ENCODE assay signal across 21 cellular contexts in the genomic region with DNA sequence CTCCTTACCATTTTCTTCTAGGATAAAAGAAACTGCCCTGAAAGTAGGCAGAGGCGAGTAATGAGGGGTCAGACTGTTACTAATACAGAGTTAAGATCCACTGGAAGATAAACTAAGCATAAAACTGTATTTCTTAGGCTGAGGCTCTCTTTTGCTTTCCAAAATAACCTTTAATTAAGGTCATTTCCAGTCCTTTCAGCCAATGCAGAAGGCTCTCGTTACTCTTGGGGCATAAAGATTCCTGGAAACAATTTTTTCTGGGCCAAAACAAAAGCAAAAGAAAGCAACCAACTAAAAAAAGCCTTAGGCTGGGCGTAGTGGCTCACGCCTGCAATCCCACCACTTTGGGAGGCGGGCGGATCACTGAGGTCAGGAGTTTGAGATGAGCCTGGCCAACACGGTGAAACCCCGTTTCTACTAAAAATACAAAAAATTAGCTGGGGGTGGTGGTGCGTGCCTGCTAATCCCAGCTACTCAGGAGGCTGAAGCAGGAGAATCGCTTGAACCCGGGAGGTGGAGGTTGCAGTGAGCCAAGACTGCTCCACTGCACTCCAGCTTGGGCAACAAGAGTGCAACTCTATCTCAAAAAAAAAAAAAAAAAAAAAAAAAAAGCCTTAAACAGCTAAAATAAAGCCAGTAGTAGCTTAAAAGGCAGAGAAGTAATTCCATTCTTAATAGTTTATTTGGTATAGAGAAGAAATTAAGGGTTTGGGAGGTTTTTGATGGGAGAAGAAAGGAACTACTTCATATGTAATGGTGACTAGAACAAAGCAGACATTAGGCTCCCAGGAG.
DNase-seq lines count a peak whose midpoint lies in the region; ATAC-seq, FAIRE-seq and TF ChIP-seq lines count a peak whose summit lies in the region.
"Had no signal": no experiment of that assay in that cellular context is flagged by ENCODE, and none has a peak within 500 bp of the region (broad histone marks: within the 10 kb centered on the region; RNA-seq: fewer than 3 reads in every experiment).

No MANE protein-coding gene starts in this region.

- H3K9me3 ChIP-seq in A549 (no peaks in the 10 kb centered on the region), HUES64 (ENCODE audit: insufficient read depth, low read depth, low read length) (no peaks in the 10 kb centered on the region)
- H3K9me3 ChIP-seq: sigmoid colon had no signal

- TF ChIP-seq POLR2A in A549 (IDR thresholded peaks at IDR 0.05; ENCODE audit: low read length) (no peak), GM12891 (IDR thresholded peaks at IDR 0.05; ENCODE audit: low read depth, low read length) (no peak)

- peaks cover 5% of the 10 kb centered on the region for H3K4me1 Mint-ChIP-seq in chondrocyte (ENCODE audit: low read depth)
- H3K4me1 Mint-ChIP-seq in naive B cell: peaks cover 4 to 9% (median 4%) of the 10 kb centered on the region in 3 donors

- H3K36me3 Mint-ChIP-seq in chondrocyte (ENCODE audit: low read depth) (no peaks in the 10 kb centered on the region), naive B cell (peaks cover 0 to 4% of the 10 kb centered on the region in 2 donors)
- H3K36me3 Mint-ChIP-seq: IgD-negative memory B cell had no signal

- WGBS in A549 (ENCODE audit: missing lambda C conversion rate): 90% methylated on average over 11 of the region's 11 CpGs
- 92% methylated on average over 11 of the region's 11 CpGs for WGBS in HUES64

- H3K4me1 ChIP-seq in A549 (peaks cover 10% of the 10 kb centered on the region), HUES64 (ENCODE audit: insufficient read depth, low read length) (peaks cover 6% of the 10 kb centered on the region)
- H3K4me1 ChIP-seq: sigmoid colon had no signal

- TF ChIP-seq RAD21 in A549 (conservative IDR thresholded peaks at IDR 0.05 in 1 of 2, IDR thresholded peaks at IDR 0.05 in 1 of 2): no peak

- H3K27ac ChIP-seq in A549: 0 out of 6 replicates have a peak overlapping the region, but pooled peaks of 1 of the 2 experiments have one; percentile 5
- H3K27ac ChIP-seq in HUES64 (ENCODE audit: low read depth, low read length): no peak overlapping the region
- H3K27ac ChIP-seq: sigmoid colon had no signal

- H3K4me2 ChIP-seq in A549: 0 out of 3 replicates have a peak overlapping the region, but pooled peaks have one; percentile 13

- intact Hi-C loops in posterior cingulate gyrus (cut with DNase I): no loop called here

- H3K27me3 ChIP-seq in HUES64 (ENCODE audit: insufficient read depth, low read length): no peaks in the 10 kb centered on the region
- H3K27me3 ChIP-seq: sigmoid colon had no signal

- peak overlapping the region; percentile 7; the same call in 1 of the 2 replicates for H3K9ac ChIP-seq in HUES64 (ENCODE audit: low read depth, low read length)

- POLR2A ChIA-PET in A549 (lab: Yijun Ruan, JAX): interaction anchor here (0.6 to 1.3 kb wide), 2 partner anchors 22 to 39 kb away, joined by 3 to 4 read pairs; no protein-coding TSS in a partner anchor

- H3K27ac Mint-ChIP-seq in chondrocyte (ENCODE audit: unreplicated experiment): peak overlapping the region; percentile 24
- H3K27ac Mint-ChIP-seq in naive B cell: peak overlapping the region in 4 of 6 donors; percentile 7 to 52 (median 34)
- H3K27ac Mint-ChIP-seq: dendritic cell treated with granulocyte-macrophage colony-stimulating factor and Interleukin-4, amounts not matched to agents 40 ng/mL and 50 ng/mL, for 4 days had no signal

- H3K27me3 Mint-ChIP-seq in chondrocyte (ENCODE audit: low read depth): no peaks in the 10 kb centered on the region
- H3K27me3 Mint-ChIP-seq in naive B cell: no peaks in the 10 kb centered on the region
- H3K27me3 Mint-ChIP-seq: CD4-positive, alpha-beta memory T cell; dendritic cell treated with granulocyte-macrophage colony-stimulating factor and Interleukin-4, amounts not matched to agents 40 ng/mL and 50 ng/mL, for 4 days; IgD-negative memory B cell had no signal

- TF ChIP-seq CTCF in A549 (IDR thresholded peaks at IDR 0.05) (no peak), chondrocyte (IDR thresholded peaks at IDR 0.05) (no peak)

- H3K36me3 ChIP-seq in HUES64 (ENCODE audit: insufficient read depth, low read length): no peaks in the 10 kb centered on the region
- H3K36me3 ChIP-seq: sigmoid colon had no signal

- FAIRE-seq in A549 (lab: Jason Lieb, UNC): no peak
- FAIRE-seq in GM12891 (lab: Jason Lieb, UNC): no peak

- H3K4me3 ChIP-seq in A549 (no peak overlapping the region), HUES64 (ENCODE audit: low read length) (no peak overlapping the region)
- H3K4me3 ChIP-seq: sigmoid colon had no signal

- ATAC-seq in A549 (0 out of 6 replicates have a peak, but pooled peaks of 1 of the 2 experiments have one; percentile 25), naive B cell (ENCODE audit: low read depth in 2 of 2) (no peak), GM18511 (IDR thresholded peaks at IDR 0.05; ENCODE audit: unreplicated experiment) (no peak), HG02678 (IDR thresholded peaks at IDR 0.05; ENCODE audit: unreplicated experiment) (no peak)
- ATAC-seq: esophagus mucosa had no signal

- H3K4me3 Mint-ChIP-seq in chondrocyte (ENCODE audit: unreplicated experiment) (no peak overlapping the region), naive B cell (no peak overlapping the region)
- H3K4me3 Mint-ChIP-seq: CD4-positive, alpha-beta memory T cell; dendritic cell treated with granulocyte-macrophage colony-stimulating factor and Interleukin-4, amounts not matched to agents 40 ng/mL and 50 ng/mL, for 4 days; IgD-negative memory B cell; neural crest cell had no signal

- CTCF ChIA-PET in A549 (lab: Yijun Ruan, JAX): interaction anchor here (0.7 to 5.3 kb wide), 9 partner anchors 11 to 139 kb away, joined by 3 to 37 read pairs (median 4); partner anchors contain the start of genes GLI1 and INHBC

- no peak for TF ChIP-seq EP300 in A549 (IDR thresholded peaks at IDR 0.05)

- H3K9me3 Mint-ChIP-seq in chondrocyte (ENCODE audit: low read depth) (no peaks in the 10 kb centered on the region), naive B cell (no peaks in the 10 kb centered on the region)
- H3K9me3 Mint-ChIP-seq: CD4-positive, alpha-beta memory T cell; dendritic cell treated with granulocyte-macrophage colony-stimulating factor and Interleukin-4, amounts not matched to agents 40 ng/mL and 50 ng/mL, for 4 days; IgD-negative memory B cell; neural crest cell had no signal

- DNase-seq in A549 (ENCODE audit: low read depth in 1 of 2, low spot score in 1 of 2): no peak
- no peak for DNase-seq in chondrocyte (ENCODE audit: low spot score)
- DNase-seq in naive B cell: no peak
- no peak for DNase-seq in posterior cingulate gyrus
- DNase-seq in GM12891 (ENCODE audit: insufficient read length, low spot score): no peak
- DNase-seq: activated effector memory CD4-positive, alpha-beta T cell treated with Interleukin-2 at 50 U/mL for 16 hours; anterior cingulate cortex; CD4-positive, alpha-beta memory T cell; DND-41; NCI-H2029; NCI-H510A; sigmoid colon; substantia nigra; T-helper 2 cell had no signal

TF ChIP-seq in A549, 52 proteins besides CTCF, POLR2A, EP300 and RAD21:
- TF ChIP-seq RARB (CRISPR knock-in tag; IDR thresholded peaks at IDR 0.05) (no peak), NFE2L2 (conservative IDR thresholded peaks at IDR 0.05; ENCODE audit: low read length) (no peak), CEBPB (IDR thresholded peaks at IDR 0.05) (no peak), ZC3H11A (IDR thresholded peaks at IDR 0.05) (no peak)
- TF ChIP-seq, protein P1, sequence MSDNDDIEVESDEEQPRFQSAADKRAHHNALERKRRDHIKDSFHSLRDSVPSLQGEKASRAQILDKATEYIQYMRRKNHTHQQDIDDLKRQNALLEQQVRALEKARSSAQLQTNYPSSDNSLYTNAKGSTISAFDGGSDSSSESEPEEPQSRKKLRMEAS (IDR thresholded peaks at IDR 0.05): no peak

TF ChIP-seq in GM12891, 5 proteins besides CTCF, POLR2A, EP300 and RAD21:
- TF ChIP-seq SPI1 (IDR thresholded peaks at IDR 0.05; ENCODE audit: low read depth, low read length): no peak
- no peak for TF ChIP-seq PAX5 (IDR thresholded peaks at IDR 0.05; ENCODE audit: insufficient read depth, low read length, severe bottlenecking)
- TF ChIP-seq POU2F2 (IDR thresholded peaks at IDR 0.05; ENCODE audit: low read depth, low read length): no peak
- no peak for TF ChIP-seq POLR2AphosphoS5 (IDR thresholded peaks at IDR 0.05; ENCODE audit: low read depth, low read length)
- TF ChIP-seq TAF1 (IDR thresholded peaks at IDR 0.05; ENCODE audit: low read depth, low read length): no peak
TF ChIP-seq in GM12891: peak in this region for 0.
